8 cellular contexts compared by ENCODE assay signal in genomic region chr1:117605811-117606607, GRCh38. TPM values are rescaled to one million over a fixed set of nuclear protein-coding genes. Genes with fewer than 3 reads are reported as not detected.
DNase-seq lines count a peak whose midpoint lies in the region; ATAC-seq, FAIRE-seq and TF ChIP-seq lines count a peak whose summit lies in the region.

TSS of gene TENT5C (plus strand) at chr1:117606048. CDS start at chr1:117622869, 16,821 bp downstream.

- no TSS peak for BruUV-seq in Calu3 (replicated peaks; lab: Mats Ljungman, UMichigan)

- peaks cover 8% of the 10 kb centered on the region for H3K36me3 Mint-ChIP-seq in Calu3 (ENCODE audit: insufficient read depth, unreplicated experiment)
- peaks cover 39% of the 10 kb centered on the region for H3K36me3 Mint-ChIP-seq in activated CD8-positive, alpha-beta memory T cell treated with anti-CD3 and anti-CD28 coated beads, Interleukin-2, amount 10 ng/mL, durations not matched to agents 7 days and 5 days
- H3K36me3 Mint-ChIP-seq in endodermal cell (ENCODE audit: low read depth): no peaks in the 10 kb centered on the region

- no peak within 1 kb of the TSS for H3K27ac ChIP-seq in endodermal cell (ENCODE audit: low read depth, low read length)

- no peak for TF ChIP-seq CTCF in Calu3 (IDR thresholded peaks at IDR 0.05; ENCODE audit: unreplicated experiment)
- TF ChIP-seq CTCF in endodermal cell (conservative IDR thresholded peaks at IDR 0.05): no peak

- DNase-seq in Calu3 (peak; percentile 95), HTR-8/SVneo (ENCODE audit: insufficient read length, low spot score) (peak; percentile 88), NOMO-1 treated with DMSO at 0.1 percent for 48 hours (lab: John Stamatoyannopoulos, UW; ENCODE audit: unreplicated experiment) (peak; percentile 97), endodermal cell (peak; percentile 99), mesenteric fat pad (ENCODE audit: low spot score) (peak; percentile 99)
- DNase-seq in activated CD8-positive, alpha-beta memory T cell treated with anti-CD3 and anti-CD28 coated beads, Interleukin-2, amount 10 ng/mL, durations not matched to agents 7 days and 5 days: peak; percentile 99
- DNase-seq in stimulated activated CD8-positive, alpha-beta memory T cell treated with anti-CD3 and anti-CD28 coated beads, Interleukin-12 subunit alpha, Interleukin-12 subunit beta, amount 100 ng/mL, for 4 hours (ENCODE audit: low read depth): peak; percentile 97

- peak within 1 kb of the TSS; percentile 91 for H3K4me3 ChIP-seq in endodermal cell (ENCODE audit: low read length)

- H3K9me3 ChIP-seq in endodermal cell (ENCODE audit: control insufficient read depth, low read length): no peaks in the 10 kb centered on the region

- H3K4me3 Mint-ChIP-seq in Calu3 (ENCODE audit: low read depth, unreplicated experiment) (peak within 1 kb of the TSS; percentile 90), endodermal cell (peak within 1 kb of the TSS; percentile 87)
- peak within 1 kb of the TSS; percentile 100 for H3K4me3 Mint-ChIP-seq in activated CD8-positive, alpha-beta memory T cell treated with anti-CD3 and anti-CD28 coated beads, Interleukin-2, amount 10 ng/mL, durations not matched to agents 7 days and 5 days

- H3K4me1 Mint-ChIP-seq in Calu3 (ENCODE audit: low read depth, unreplicated experiment) (no peaks in the 10 kb centered on the region), endodermal cell (peaks cover 19% of the 10 kb centered on the region)
- H3K4me1 Mint-ChIP-seq in activated CD8-positive, alpha-beta memory T cell treated with anti-CD3 and anti-CD28 coated beads, Interleukin-2, amount 10 ng/mL, durations not matched to agents 7 days and 5 days: peaks cover 45% of the 10 kb centered on the region

- peak within 1 kb of the TSS; percentile 61 for H3K9ac ChIP-seq in endodermal cell (ENCODE audit: extremely low read depth, low read length, poor library complexity, severe bottlenecking)

- intact Hi-C loops in Calu3 (cut with micrococcal nuclease; ENCODE audit: unreplicated experiment): no loop called here

- peak; percentile 85 for ATAC-seq in GM21390 (IDR thresholded peaks at IDR 0.05; ENCODE audit: unreplicated experiment)
- peak; percentile 85 for ATAC-seq in activated CD8-positive, alpha-beta memory T cell treated with anti-CD3 and anti-CD28 coated beads, Interleukin-2, amount 10 ng/mL, durations not matched to agents 7 days and 5 days

- CTCF ChIA-PET in Calu3 (lab: Charles Lee): interaction anchor here (1.0 to 1.6 kb wide), 2 partner anchors 35 to 148 kb away, joined by 3 to 4 read pairs; no protein-coding TSS in a partner anchor
- CTCF ChIA-PET in activated CD8-positive, alpha-beta memory T cell treated with anti-CD3 and anti-CD28 coated beads, Interleukin-2, amount 10 ng/mL, durations not matched to agents 7 days and 5 days (lab: Charles Lee): interaction anchor here (0.9 to 5.5 kb wide), 10 partner anchors 18 to 152 kb away, joined by 3 to 54 read pairs (median 8); no protein-coding TSS in a partner anchor

- peaks cover 5% of the 10 kb centered on the region for H3K4me1 ChIP-seq in endodermal cell (ENCODE audit: control insufficient read depth, insufficient read depth, low read length)

- 0% methylated on average over 3 to 68 of the region's 68 CpGs for WGBS in endodermal cell (ENCODE audit: insufficient coverage in 1 of 2, insufficient read length in 1 of 2), 2 experiments

- H3K9me3 Mint-ChIP-seq in Calu3 (ENCODE audit: low read depth, unreplicated experiment) (no peaks in the 10 kb centered on the region), endodermal cell (no peaks in the 10 kb centered on the region)
- no peaks in the 10 kb centered on the region for H3K9me3 Mint-ChIP-seq in activated CD8-positive, alpha-beta memory T cell treated with anti-CD3 and anti-CD28 coated beads, Interleukin-2, amount 10 ng/mL, durations not matched to agents 7 days and 5 days (ENCODE audit: low read depth)

- H3K27me3 Mint-ChIP-seq in Calu3 (ENCODE audit: unreplicated experiment) (peaks cover 65% of the 10 kb centered on the region), endodermal cell (ENCODE audit: insufficient read depth) (peaks cover 49% of the 10 kb centered on the region)
- peaks cover 18% of the 10 kb centered on the region for H3K27me3 Mint-ChIP-seq in activated CD8-positive, alpha-beta memory T cell treated with anti-CD3 and anti-CD28 coated beads, Interleukin-2, amount 10 ng/mL, durations not matched to agents 7 days and 5 days

- no peaks in the 10 kb centered on the region for H3K36me3 ChIP-seq in endodermal cell (ENCODE audit: control insufficient read depth, insufficient read depth, low read length)

- H3K27ac Mint-ChIP-seq in Calu3 (ENCODE audit: unreplicated experiment) (peak within 1 kb of the TSS; percentile 52), endodermal cell (peak within 1 kb of the TSS; percentile 97)
- peak within 1 kb of the TSS; percentile 98 for H3K27ac Mint-ChIP-seq in activated CD8-positive, alpha-beta memory T cell treated with anti-CD3 and anti-CD28 coated beads, Interleukin-2, amount 10 ng/mL, durations not matched to agents 7 days and 5 days

- no peak for FAIRE-seq in HTR-8/SVneo (lab: Jason Lieb, UNC)

- H3K27me3 ChIP-seq in endodermal cell (ENCODE audit: control insufficient read depth, insufficient read depth, low read length, poor library complexity, severe bottlenecking): peaks cover 43% of the 10 kb centered on the region

RNA-seq across cellular contexts. Expression of gene TENT5C, which starts in this region (rescaled TPM):
- total RNA-seq in Calu3 (2022): 0.28 and 0.44 TPM in 2 replicates
- 10 to 100 TPM; 41.6 to 50.3 TPM for total RNA-seq in activated CD8-positive, alpha-beta memory T cell treated with anti-CD3 and anti-CD28 coated beads, Interleukin-2, amount 10 ng/mL, durations not matched to agents 7 days and 5 days
- 1 to 10 TPM; 1.0 to 1.4 TPM for total RNA-seq in endodermal cell
- 0.61 TPM for polyA plus RNA-seq in endodermal cell (2013, experiment 1 of 2)
- 0.50 TPM for polyA plus RNA-seq in endodermal cell (2013, experiment 2 of 2)
- 2.5 TPM for total RNA-seq in mesenteric fat pad

Comparison
In these comparisons a context has a peak if more than half of its experiments do, and no peak if none do; other contexts are left out.
1. RNA of gene TENT5C (total RNA-seq): 41.6 to 50.3 TPM in activated CD8-positive, alpha-beta memory T cell treated with anti-CD3 and anti-CD28 coated beads, Interleukin-2, amount 10 ng/mL, durations not matched to agents 7 days and 5 days; 2.5 TPM in mesenteric fat pad (single experiment), 1.0 to 1.4 TPM in endodermal cell and 0.28 to 0.44 TPM in Calu3; every median in the first group is over 10 times any median in the second.
2. Peak in DNase-seq in Calu3; RNA of the gene not detected or under 1 TPM.
3. Peak in every context shown above with its lines, with median percentiles within 50 percentile points of each other: DNase-seq, H3K27ac Mint-ChIP-seq and H3K4me3 Mint-ChIP-seq.